ENCODE assay signal across 1 cellular context in the genomic region with DNA sequence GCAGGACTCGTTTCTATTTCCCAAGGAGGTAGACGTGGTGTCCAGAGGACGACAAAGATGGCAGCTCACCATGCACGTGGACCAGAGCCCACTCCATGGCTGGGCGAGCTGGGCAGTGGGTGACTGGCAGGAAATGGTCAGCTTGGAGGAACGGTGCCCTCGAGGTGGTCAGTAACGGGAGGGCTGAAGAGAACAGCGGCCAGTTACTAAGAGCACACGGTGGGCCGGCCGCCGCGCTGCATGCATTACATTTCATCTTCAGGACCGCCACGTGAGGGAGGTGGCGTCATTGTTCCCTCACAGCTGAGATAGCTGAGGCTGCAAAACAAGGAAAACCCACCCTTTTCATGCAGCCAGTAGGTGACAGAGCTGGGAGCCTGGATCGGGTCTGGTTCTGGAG.
TF ChIP-seq lines count a peak whose summit lies in the region.

No MANE protein-coding gene starts in this region.

TF ChIP-seq in IMR-90, 13 proteins besides CTCF, POLR2A, EP300 and RAD21:
- no peak for TF ChIP-seq MAFK (IDR thresholded peaks at IDR 0.05; ENCODE audit: low read depth, low read length)
- TF ChIP-seq RCOR1 (IDR thresholded peaks at IDR 0.05; ENCODE audit: insufficient replicate concordance, low read length), result no peak
- no peak for TF ChIP-seq CHD1 (IDR thresholded peaks at IDR 0.05; ENCODE audit: low read depth, low read length)
- no peak for TF ChIP-seq USF2 (IDR thresholded peaks at IDR 0.05; ENCODE audit: low read depth, low read length)
- no peak for TF ChIP-seq ELK1 (IDR thresholded peaks at IDR 0.05; ENCODE audit: borderline replicate concordance, low read depth, low read length)
- no peak for TF ChIP-seq CEBPB (IDR thresholded peaks at IDR 0.05; ENCODE audit: low read depth, low read length)
- TF ChIP-seq MAZ (IDR thresholded peaks at IDR 0.05; ENCODE audit: borderline replicate concordance, low read depth, low read length), result no peak
TF ChIP-seq in IMR-90: peak in this region for 0.
